15 cellular contexts compared by ENCODE assay signal in the genomic region with DNA sequence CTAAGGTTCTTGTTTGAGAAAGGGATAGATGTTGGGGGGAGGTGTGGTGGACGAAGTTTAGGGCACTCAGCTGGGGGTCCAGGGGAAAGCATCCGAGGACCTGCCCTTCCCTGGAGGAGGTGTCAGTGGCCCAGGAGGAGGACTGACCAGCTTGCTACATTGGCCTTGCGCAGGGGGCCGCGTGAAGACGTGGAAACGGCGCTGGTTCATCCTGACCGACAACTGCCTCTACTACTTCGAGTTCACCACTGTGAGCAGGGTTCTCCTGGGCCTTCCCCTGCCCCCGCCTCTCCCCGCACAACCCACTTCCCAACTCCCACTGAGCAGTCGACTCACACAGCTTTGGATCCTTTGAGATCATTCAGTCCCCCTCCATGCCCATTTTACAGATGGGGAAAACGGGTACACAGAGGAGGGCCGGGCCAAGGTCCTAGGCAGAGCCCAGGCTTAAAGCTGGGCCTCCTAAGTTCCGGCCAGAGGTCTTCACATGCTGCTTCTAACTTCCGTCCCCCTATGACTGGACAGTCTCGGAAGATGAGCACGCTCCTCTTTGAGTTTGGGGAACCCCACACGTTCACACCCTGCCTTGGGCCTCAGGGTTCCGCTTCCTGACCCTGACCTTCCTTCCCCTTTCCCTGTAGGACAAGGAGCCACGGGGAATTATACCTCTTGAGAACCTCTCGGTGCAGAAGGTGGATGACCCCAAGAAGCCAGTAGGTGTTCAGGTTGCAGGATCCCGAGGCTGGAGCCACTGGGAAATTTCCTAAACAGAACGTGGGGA. TPM values are rescaled to one million over a fixed set of nuclear protein-coding genes. Genes with fewer than 3 reads are reported as not detected.
DNase-seq lines count a peak whose midpoint lies in the region; ATAC-seq, FAIRE-seq and TF ChIP-seq lines count a peak whose summit lies in the region.
"Had no signal": no experiment of that assay in that cellular context is flagged by ENCODE, and none has a peak within 500 bp of the region (broad histone marks: within the 10 kb centered on the region; RNA-seq: fewer than 3 reads in every experiment).

No MANE protein-coding gene starts in this region.

- H3K27ac ChIP-seq in HepG2 (ENCODE audit: extremely low read length, insufficient read depth, low read length) (no peak overlapping the region), coronary artery (peak overlapping the region in 1 of 2 donors; percentile 48)
- H3K27ac ChIP-seq: prostate gland had no signal

- H2AFZ ChIP-seq in HepG2 (ENCODE audit: low read length), result no peak overlapping the region

- peak overlapping the region; percentile 59 for H3K27ac Mint-ChIP-seq in activated naive CD4-positive, alpha-beta T cell treated with anti-CD3 and anti-CD28 coated beads, Interleukin-2, amount 50 U/mL, for 24 hours
- peak overlapping the region; percentile 79 for H3K27ac Mint-ChIP-seq in activated T-helper 17 cell treated with anti-CD3 and anti-CD28 coated beads, Interleukin-2, amount 50 U/mL, for 72 hours
- peak overlapping the region; percentile 76 for H3K27ac Mint-ChIP-seq in stimulated activated naive B cell treated with anti-CD40 and anti-IgM and Interleukin-4, amounts not matched to agents 10 μg/mL and 1 μg/mL and 100 μg/mL, for 72 hours

- H4K20me1 ChIP-seq in HepG2 (ENCODE audit: insufficient read depth, low read length), result no peaks in the 10 kb centered on the region

- no peaks in the 10 kb centered on the region for H3K27me3 Mint-ChIP-seq in activated naive CD4-positive, alpha-beta T cell treated with anti-CD3 and anti-CD28 coated beads, Interleukin-2, amount 50 U/mL, for 24 hours
- no peaks in the 10 kb centered on the region for H3K27me3 Mint-ChIP-seq in activated T-helper 17 cell treated with anti-CD3 and anti-CD28 coated beads, Interleukin-2, amount 50 U/mL, for 72 hours
- H3K27me3 Mint-ChIP-seq in stimulated activated naive B cell treated with anti-CD40 and anti-IgM and Interleukin-4, amounts not matched to agents 10 μg/mL and 1 μg/mL and 100 μg/mL, for 72 hours, result no peaks in the 10 kb centered on the region

- H3K9me3 ChIP-seq in HepG2 (ENCODE audit: low read length), result no peaks in the 10 kb centered on the region
- H3K9me3 ChIP-seq: prostate gland had no signal

- no peaks in the 10 kb centered on the region for H3K79me2 ChIP-seq in HepG2 (ENCODE audit: insufficient read depth, low read length)

- intact Hi-C loops in HepG2 (cut with micrococcal nuclease; ENCODE audit: unreplicated experiment), result no loop called here

- no peak for ATAC-seq in activated T-helper 17 cell treated with anti-CD3 and anti-CD28 coated beads, Interleukin-2, amount 50 U/mL, for 72 hours (replicated peaks)
- no peak for ATAC-seq in HepG2
- no peak for ATAC-seq in stimulated activated naive B cell treated with anti-CD40 and anti-IgM and Interleukin-4, amounts not matched to agents 10 μg/mL and 1 μg/mL and 100 μg/mL, for 72 hours (replicated peaks)
- no peak for ATAC-seq in GM19467 (IDR thresholded peaks at IDR 0.05; ENCODE audit: unreplicated experiment)

- DNase-seq in activated naive CD4-positive, alpha-beta T cell (lab: John Stamatoyannopoulos, UW), result no peak
- DNase-seq in HepG2 (ENCODE audit: low spot score) (no peak), occipital lobe (lab: John Stamatoyannopoulos, UW) (no peak), coronary artery (ENCODE audit: low spot score) (no peak)
- DNase-seq in stimulated activated naive B cell treated with anti-CD40 and anti-IgM and Interleukin-4, amounts not matched to agents 10 μg/mL and 1 μg/mL and 100 μg/mL, for 72 hours, result no peak
- DNase-seq: amniotic stem cell, DMS 273 treated with DMSO at 0.1 percent for 48 hours, NCI-H2029, SHP77 treated with DMSO at 0.1 percent for 48 hours had no signal

- no peak for FAIRE-seq in HepG2 (lab: Jason Lieb, UNC)
- FAIRE-seq: colon, TTC549 had no signal

- in situ Hi-C loops in HepG2 (cut with HindIII; ENCODE audit: extremely low pct_ligation_motif_present, low pct_unique_long_range_greater_than_20kb), result no loop called here

- peaks cover 4% of the 10 kb centered on the region for H3K36me3 Mint-ChIP-seq in activated naive CD4-positive, alpha-beta T cell treated with anti-CD3 and anti-CD28 coated beads, Interleukin-2, amount 50 U/mL, for 24 hours
- peaks cover 71% of the 10 kb centered on the region for H3K36me3 Mint-ChIP-seq in activated T-helper 17 cell treated with anti-CD3 and anti-CD28 coated beads, Interleukin-2, amount 50 U/mL, for 72 hours (ENCODE audit: low read depth)
- peaks cover 9 to 32% of the 10 kb centered on the region in 2 donors for H3K36me3 Mint-ChIP-seq in stimulated activated naive B cell treated with anti-CD40 and anti-IgM and Interleukin-4, amounts not matched to agents 10 μg/mL and 1 μg/mL and 100 μg/mL, for 72 hours

- peaks cover 3 to 22% of the 10 kb centered on the region in 2 experiments; a peak in 4 of 5 replicates for H3K27me3 ChIP-seq in HepG2 (ENCODE audit: control insufficient read depth in 1 of 2, insufficient read depth in 2 of 2, low read length in 2 of 2)

- TF ChIP-seq RAD21 in HepG2 (CRISPR knock-in tag; IDR thresholded peaks at IDR 0.05), result no peak

- no peaks in the 10 kb centered on the region for H3K9me3 Mint-ChIP-seq in activated naive CD4-positive, alpha-beta T cell treated with anti-CD3 and anti-CD28 coated beads, Interleukin-2, amount 50 U/mL, for 24 hours
- H3K9me3 Mint-ChIP-seq in activated T-helper 17 cell treated with anti-CD3 and anti-CD28 coated beads, Interleukin-2, amount 50 U/mL, for 72 hours, result no peaks in the 10 kb centered on the region
- H3K9me3 Mint-ChIP-seq in stimulated activated naive B cell treated with anti-CD40 and anti-IgM and Interleukin-4, amounts not matched to agents 10 μg/mL and 1 μg/mL and 100 μg/mL, for 72 hours, result no peaks in the 10 kb centered on the region

- peaks cover 21% of the 10 kb centered on the region; the same call in 1 of the 2 replicates for H3K4me1 ChIP-seq in HepG2 (ENCODE audit: insufficient read depth, low read length)

- TF ChIP-seq POLR2A in HepG2 (IDR thresholded peaks at IDR 0.05; ENCODE audit: insufficient read depth in 1 of 2, low read depth in 2 of 2, low read length in 2 of 2), result no peak

- H3K4me1 Mint-ChIP-seq in activated naive CD4-positive, alpha-beta T cell treated with anti-CD3 and anti-CD28 coated beads, Interleukin-2, amount 50 U/mL, for 24 hours, result peaks cover 85% of the 10 kb centered on the region
- peaks cover 61% of the 10 kb centered on the region for H3K4me1 Mint-ChIP-seq in activated T-helper 17 cell treated with anti-CD3 and anti-CD28 coated beads, Interleukin-2, amount 50 U/mL, for 72 hours
- peaks cover 68 to 86% of the 10 kb centered on the region in 2 donors for H3K4me1 Mint-ChIP-seq in stimulated activated naive B cell treated with anti-CD40 and anti-IgM and Interleukin-4, amounts not matched to agents 10 μg/mL and 1 μg/mL and 100 μg/mL, for 72 hours

- POLR2A ChIA-PET in HepG2 (lab: Yijun Ruan, JAX), result no interaction called here

- CTCF ChIA-PET in HepG2 (lab: Yijun Ruan, JAX; ENCODE audit: low intra/inter-chr PET ratio, low total read pairs), result no interaction called here

- TF ChIP-seq EP300 in HepG2 (IDR thresholded peaks at IDR 0.05; ENCODE audit: low read depth in 2 of 2, low read length in 2 of 2) (no peak), HepG2 (CRISPR knock-in tag; IDR thresholded peaks at IDR 0.05; ENCODE audit: borderline replicate concordance) (no peak)

- no peak for TF ChIP-seq CTCF in HepG2 (CRISPR knock-in tag; IDR thresholded peaks at IDR 0.05)
- no peak for TF ChIP-seq CTCF in coronary artery (IDR thresholded peaks at IDR 0.05)

- H3K9ac ChIP-seq in HepG2 (ENCODE audit: insufficient read depth, low read depth, low read length), result no peak overlapping the region

- H3K36me3 ChIP-seq in HepG2 (replicated peaks in 1 of 2; ENCODE audit: control insufficient read depth in 1 of 2, insufficient read depth in 2 of 2, low read length in 2 of 2), result no peaks in the 10 kb centered on the region
- H3K36me3 ChIP-seq: prostate gland had no signal

- H3K4me3 Mint-ChIP-seq in activated naive CD4-positive, alpha-beta T cell treated with anti-CD3 and anti-CD28 coated beads, Interleukin-2, amount 50 U/mL, for 24 hours, result no peak overlapping the region
- peak overlapping the region; percentile 82 for H3K4me3 Mint-ChIP-seq in activated T-helper 17 cell treated with anti-CD3 and anti-CD28 coated beads, Interleukin-2, amount 50 U/mL, for 72 hours
- H3K4me3 Mint-ChIP-seq in stimulated activated naive B cell treated with anti-CD40 and anti-IgM and Interleukin-4, amounts not matched to agents 10 μg/mL and 1 μg/mL and 100 μg/mL, for 72 hours, result no peak overlapping the region

- H3K4me2 ChIP-seq in HepG2 (ENCODE audit: low read depth, low read length), result no peak overlapping the region

- no peak overlapping the region for H3K4me3 ChIP-seq in HepG2 (replicated peaks in 1 of 3; ENCODE audit: insufficient read depth in 1 of 3, low read depth in 2 of 3, low read length in 3 of 3)
- no peak overlapping the region for H3K4me3 ChIP-seq in coronary artery
- H3K4me3 ChIP-seq: prostate gland had no signal

- no TSS peak for BruUV-seq in HepG2 (replicated peaks; lab: Mats Ljungman, UMichigan)

- WGBS in HepG2 (ENCODE audit: low lambda C conversion rate), result 40% methylated on average over 16 of the region's 25 CpGs

RNA-seq across cellular contexts. Expression of gene CYTH4, which starts 28.7 kb away (rescaled TPM):
- total RNA-seq in activated T-helper 17 cell treated with anti-CD3 and anti-CD28 coated beads, Interleukin-2, amount 50 U/mL, for 72 hours, result 100 to 1,000 TPM in 1 of 2 donors, 10 to 100 TPM in 1; 53.7 to 124 TPM
- total RNA-seq in HepG2 (2016; rRNA removed; fragmentation: Illumina TruSeq; extraction: Trizol) (not detected in 2 replicates), occipital lobe (2.3 TPM)
- not detected in 2 replicates for total RNA-seq in HepG2 (2016; cell fraction: cytosol; rRNA removed; fragmentation: Illumina TruSeq; extraction: Trizol; ENCODE audit: low read depth)
- total RNA-seq in HepG2 (2016; cell fraction: insoluble cytoplasmic fraction; rRNA removed; fragmentation: Illumina TruSeq; extraction: Trizol), result not detected in 2 replicates
- not detected in 2 replicates for total RNA-seq in HepG2 (2016; cell fraction: membrane; rRNA removed; fragmentation: Illumina TruSeq; extraction: Trizol)
- not detected in 2 replicates for total RNA-seq in HepG2 (2016; cell fraction: nucleus; rRNA removed; fragmentation: Illumina TruSeq; extraction: Trizol)
- not detected in 2 replicates for polyA plus RNA-seq in HepG2 (2011; rRNA removed)
- 0.01 and 0.03 TPM in 2 replicates for polyA plus RNA-seq in HepG2 (2011; cell fraction: cytosol; rRNA removed)
- polyA plus RNA-seq in HepG2 (2011; cell fraction: nucleus; rRNA removed), result 0.05 and 0.11 TPM in 2 replicates
- polyA plus RNA-seq in HepG2 (2012), result not detected in 2 replicates
- not detected in 2 replicates for polyA plus RNA-seq in HepG2 (2016; cell fraction: cytosol; fragmentation: Illumina TruSeq; extraction: Trizol; ENCODE audit: low read depth)
- polyA plus RNA-seq in HepG2 (2016; cell fraction: insoluble cytoplasmic fraction; fragmentation: Illumina TruSeq; extraction: Trizol; ENCODE audit: low read depth), result not detected in 2 replicates
- not detected in 2 replicates for polyA plus RNA-seq in HepG2 (2016; cell fraction: membrane; fragmentation: Illumina TruSeq; extraction: Trizol; ENCODE audit: low read depth)
- not detected in 2 replicates for polyA plus RNA-seq in HepG2 (2016; cell fraction: nucleus; fragmentation: Illumina TruSeq; extraction: Trizol; ENCODE audit: insufficient read depth, low read depth)
- not detected in 2 replicates for polyA minus RNA-seq in HepG2 (2011; rRNA and poly(A)+ RNA removed; ENCODE audit: low replicate concordance)
- polyA minus RNA-seq in HepG2 (2011; cell fraction: cytosol; rRNA and poly(A)+ RNA removed), result not detected in 2 replicates
- polyA minus RNA-seq in HepG2 (2011; cell fraction: nucleus; rRNA and poly(A)+ RNA removed), result not detected in 2 replicates

Comparison
In these comparisons a context has a peak if more than half of its experiments do, and no peak if none do; other contexts are left out.
1. RNA of gene CYTH4, which starts 28.7 kb away (total RNA-seq): 53.7 to 124 TPM in activated T-helper 17 cell treated with anti-CD3 and anti-CD28 coated beads, Interleukin-2, amount 50 U/mL, for 72 hours; 2.3 TPM in occipital lobe (single experiment) and not detected in HepG2; every median in the first group is over 10 times any median in the second.
2. Peak in every context shown above with its lines, with median percentiles within 50 percentile points of each other: H3K27ac Mint-ChIP-seq.